ENCODE assay signal across 8 cellular contexts in the genomic region with DNA sequence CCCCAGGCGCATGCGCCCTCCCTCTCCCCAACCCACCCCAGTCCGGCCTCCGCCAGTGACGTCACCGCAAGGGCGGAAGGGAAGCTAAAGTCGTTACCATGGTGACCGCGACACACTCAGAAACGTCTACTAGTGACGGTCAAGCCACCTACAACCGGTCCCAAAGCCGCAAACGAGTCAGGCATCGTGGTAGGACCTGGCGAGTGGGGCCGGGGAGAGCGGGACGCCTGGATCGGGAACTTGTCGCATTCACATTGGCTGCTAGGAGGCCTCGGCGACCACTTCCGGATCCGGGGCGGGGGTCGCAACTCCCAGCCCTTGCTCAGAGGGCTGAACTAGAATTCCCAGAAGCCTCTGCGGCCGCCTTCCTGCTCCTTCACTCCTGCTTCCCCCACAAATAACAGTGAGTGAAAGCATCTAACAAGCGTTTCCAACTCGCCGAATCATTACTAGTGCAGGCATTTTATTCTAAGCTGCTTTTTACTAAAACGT. TPM values are rescaled to one million over a fixed set of nuclear protein-coding genes. Genes with fewer than 3 reads are reported as not detected.
DNase-seq lines count a peak whose midpoint lies in the region; ATAC-seq and TF ChIP-seq lines count a peak whose summit lies in the region.

TSS of gene ZSCAN5A (minus strand) at position 256 of the 492 bp plus-strand sequence. CDS start 89,793 bp downstream, outside the sequence.

- H3K4me1 ChIP-seq in suprapubic skin: peaks cover 15% of the 10 kb centered on the region

- peak within 1 kb of the TSS; percentile 94 for H3K4me3 Mint-ChIP-seq in activated naive CD4-positive, alpha-beta T cell treated with anti-CD3 and anti-CD28 coated beads, Interleukin-2, amount 50 U/mL, for 24 hours

- TF ChIP-seq CTCF in GM10266 (IDR thresholded peaks at IDR 0.05; ENCODE audit: control insufficient read depth, insufficient read depth, low read depth, missing control alignments): no peak
- TF ChIP-seq CTCF in suprapubic skin (IDR thresholded peaks at IDR 0.05): no peak

- TF ChIP-seq EP300 in suprapubic skin (IDR thresholded peaks at IDR 0.05): no peak

- WGBS in suprapubic skin: 0% methylated on average over 14 of the region's 34 CpGs

- peak within 1 kb of the TSS; percentile 73 for H3K4me3 ChIP-seq in suprapubic skin

- H3K27me3 Mint-ChIP-seq in activated naive CD4-positive, alpha-beta T cell treated with anti-CD3 and anti-CD28 coated beads, Interleukin-2, amount 50 U/mL, for 24 hours: no peaks in the 10 kb centered on the region

- H3K9me3 ChIP-seq in suprapubic skin: no peaks in the 10 kb centered on the region

- peak in 1 of 2 donors; percentile 51 for TF ChIP-seq POLR2A in suprapubic skin (IDR thresholded peaks at IDR 0.05)

- H3K27me3 ChIP-seq in suprapubic skin: no peaks in the 10 kb centered on the region

- H3K36me3 Mint-ChIP-seq in activated naive CD4-positive, alpha-beta T cell treated with anti-CD3 and anti-CD28 coated beads, Interleukin-2, amount 50 U/mL, for 24 hours: peaks cover 12% of the 10 kb centered on the region

- H3K9me3 Mint-ChIP-seq in activated naive CD4-positive, alpha-beta T cell treated with anti-CD3 and anti-CD28 coated beads, Interleukin-2, amount 50 U/mL, for 24 hours: no peaks in the 10 kb centered on the region

- H3K27ac ChIP-seq in suprapubic skin: peak within 1 kb of the TSS; percentile 97

- no peaks in the 10 kb centered on the region for H3K36me3 ChIP-seq in suprapubic skin

- H3K27ac Mint-ChIP-seq in activated naive CD4-positive, alpha-beta T cell treated with anti-CD3 and anti-CD28 coated beads, Interleukin-2, amount 50 U/mL, for 24 hours: peak within 1 kb of the TSS; percentile 99

- peak; percentile 64 for ATAC-seq in HG02623 (IDR thresholded peaks at IDR 0.05; ENCODE audit: unreplicated experiment)
- peak; percentile 89 for ATAC-seq in SK-N-SH treated with all-trans-retinoic acid at 6 μM for 48 hours

- peaks cover 29% of the 10 kb centered on the region for H3K4me1 Mint-ChIP-seq in activated naive CD4-positive, alpha-beta T cell treated with anti-CD3 and anti-CD28 coated beads, Interleukin-2, amount 50 U/mL, for 24 hours

- DNase-seq in GM10266 (ENCODE audit: extremely low spot score) (peak; percentile 92), NCI-H1092 treated with DMSO at 0.1 percent for 48 hours (lab: John Stamatoyannopoulos, UW) (peak; percentile 97), globus pallidus (ENCODE audit: low spot score) (peak; percentile 97), nucleus accumbens (lab: John Stamatoyannopoulos, UW) (peak; percentile 81 to 100 (median 99)), suprapubic skin (ENCODE audit: low spot score in 2 of 2) (peak; percentile 98 to 99)

TF ChIP-seq in SK-N-SH treated with all-trans-retinoic acid at 6 μM for 48 hours, 23 proteins besides CTCF, POLR2A, EP300 and RAD21:
- no peak for TF ChIP-seq RARB (CRISPR knock-in tag; IDR thresholded peaks at IDR 0.05)
- no peak for TF ChIP-seq ISL1 (CRISPR knock-in tag; IDR thresholded peaks at IDR 0.05)
- 0 out of 2 replicates have a peak, but pooled peaks have one; percentile 20 for TF ChIP-seq ZFP3 (CRISPR knock-in tag; IDR thresholded peaks at IDR 0.05)
- TF ChIP-seq ZNF565 (CRISPR knock-in tag; conservative IDR thresholded peaks at IDR 0.05; ENCODE audit: low read depth): no peak

RNA-seq across cellular contexts. Expression of gene ZSCAN5A, which starts in this region (rescaled TPM):
- 1 to 10 TPM; 4.7 to 7.9 (median 7.1) TPM for total RNA-seq in suprapubic skin

Comparison
In these comparisons a context has a peak if more than half of its experiments do, and no peak if none do; other contexts are left out.
1. Peak in every context shown above with its lines: DNase-seq, ATAC-seq, H3K4me3 ChIP-seq and H3K27ac ChIP-seq.